In the genomic region with DNA sequence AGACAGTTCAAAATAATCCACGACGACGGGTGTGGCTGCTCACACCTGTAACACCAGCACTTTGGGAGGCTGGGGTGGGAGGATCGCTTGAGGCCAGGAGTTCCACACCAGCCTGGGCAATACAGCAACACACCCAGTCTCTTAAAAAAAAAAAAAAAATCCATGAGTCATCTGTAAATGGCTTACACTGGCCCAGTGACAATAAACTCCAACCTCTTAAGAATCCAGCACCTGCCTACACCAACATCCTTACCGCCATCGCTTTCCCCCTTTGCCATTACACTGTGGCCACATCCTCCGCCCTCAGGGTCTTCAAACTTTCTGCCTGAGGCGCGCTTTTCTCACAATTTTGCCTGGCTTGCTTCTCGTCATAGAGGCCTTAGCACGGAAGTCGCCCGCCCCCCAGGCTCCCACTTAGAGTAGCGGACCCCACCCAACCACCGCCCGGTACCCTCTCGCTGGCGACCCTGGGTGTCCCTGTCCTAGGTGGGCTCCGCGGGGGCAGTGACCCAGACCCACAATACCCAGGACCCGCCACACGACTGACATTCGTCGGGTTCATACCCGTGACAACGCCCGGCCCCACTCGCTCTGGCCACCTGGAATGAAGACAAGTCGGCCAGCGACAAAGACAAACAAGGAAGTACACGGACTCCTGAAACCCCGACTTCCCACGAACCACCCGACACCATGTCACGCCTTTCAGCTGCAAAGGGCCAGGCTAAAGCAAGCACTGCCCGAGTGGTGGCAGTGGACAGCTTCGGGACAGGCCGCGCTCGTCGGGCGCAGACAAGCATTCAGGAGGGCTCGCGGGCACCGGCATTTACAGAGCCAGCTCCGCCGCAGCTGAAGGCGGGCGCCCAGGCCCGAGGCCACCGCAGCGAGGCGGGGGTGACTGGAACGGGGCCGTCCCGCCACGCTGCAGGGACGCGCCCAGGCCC, we compare ENCODE assay signal across 8 cellular contexts. TPM values are rescaled to one million over a fixed set of nuclear protein-coding genes. Genes with fewer than 3 reads are reported as not detected.
A peak's percentile ranks its signal among the peaks of the same experiment; 100 is the strongest.
DNase-seq lines count a peak whose midpoint lies in the region; ATAC-seq and TF ChIP-seq lines count a peak whose summit lies in the region.

No MANE protein-coding gene starts in this region.

- H3K9me3 ChIP-seq in Caco-2: no peaks in the 10 kb centered on the region

- no peak for TF ChIP-seq CTCF in Caco-2 (IDR thresholded peaks at IDR 0.05; ENCODE audit: insufficient read depth in 1 of 2, low read depth in 1 of 2, low read length in 1 of 2, severe bottlenecking in 1 of 2, unreplicated experiment in 1 of 2)

- H3K4me3 ChIP-seq in Caco-2 (ENCODE audit: low read depth, low read length): peak overlapping the region; percentile 99

- peaks cover 70% of the 10 kb centered on the region for H3K36me3 Mint-ChIP-seq in Caco-2 (ENCODE audit: insufficient read depth, unreplicated experiment)
- H3K36me3 Mint-ChIP-seq in central memory CD8-positive, alpha-beta T cell (ENCODE audit: insufficient read depth): peaks cover 39% of the 10 kb centered on the region

- ATAC-seq in GM19035 (IDR thresholded peaks at IDR 0.05; ENCODE audit: unreplicated experiment) (peak; percentile 28), HG03139 (IDR thresholded peaks at IDR 0.05; ENCODE audit: unreplicated experiment) (peak; percentile 19), left lobe of liver (peak; percentile 49)
- ATAC-seq in central memory CD8-positive, alpha-beta T cell (replicated peaks; ENCODE audit: extremely low read depth, poor library complexity, severe bottlenecking): peak; percentile 35
- ATAC-seq in stimulated activated naive CD8-positive, alpha-beta T cell treated with anti-CD3 and anti-CD28 coated beads, Interleukin-15, Interleukin-2, amounts not matched to agents 100 U/mL and 50 U/mL, for 24 hours: peak; percentile 39

- CTCF ChIA-PET in Caco-2 (lab: Charles Lee): no interaction called here

- no peaks in the 10 kb centered on the region for H3K27me3 Mint-ChIP-seq in Caco-2 (ENCODE audit: insufficient read depth, unreplicated experiment)
- no peaks in the 10 kb centered on the region for H3K27me3 Mint-ChIP-seq in central memory CD8-positive, alpha-beta T cell

- intact Hi-C loops in Caco-2 (cut with micrococcal nuclease; ENCODE audit: unreplicated experiment): no loop called here

- H3K27me3 ChIP-seq in Caco-2 (replicated peaks; ENCODE audit: control insufficient read depth, insufficient read depth, low read length): no peaks in the 10 kb centered on the region

- peaks cover 3% of the 10 kb centered on the region; the same call in 1 of the 2 replicates for H3K36me3 ChIP-seq in Caco-2 (ENCODE audit: control insufficient read depth, insufficient read depth, low read length)

- peak overlapping the region; percentile 100 for H3K27ac Mint-ChIP-seq in Caco-2 (ENCODE audit: unreplicated experiment)
- H3K27ac Mint-ChIP-seq in central memory CD8-positive, alpha-beta T cell (ENCODE audit: low read depth): peak overlapping the region; percentile 99

- no peaks in the 10 kb centered on the region for H3K4me1 Mint-ChIP-seq in Caco-2 (ENCODE audit: low read depth, unreplicated experiment)
- H3K4me1 Mint-ChIP-seq in central memory CD8-positive, alpha-beta T cell: peaks cover 29% of the 10 kb centered on the region

- no peaks in the 10 kb centered on the region for H3K9me3 Mint-ChIP-seq in Caco-2 (ENCODE audit: unreplicated experiment)
- no peaks in the 10 kb centered on the region for H3K9me3 Mint-ChIP-seq in central memory CD8-positive, alpha-beta T cell

- BruUV-seq in Caco-2 (replicated peaks; lab: Mats Ljungman, UMichigan): TSS peak; percentile 50

- POLR2A ChIA-PET in Caco-2 (lab: Charles Lee): no interaction called here

- peak; percentile 46 to 53 for DNase-seq in Caco-2
- peak; percentile 38 for DNase-seq in RPMI8226
- DNase-seq in central memory CD8-positive, alpha-beta T cell (ENCODE audit: low spot score in 2 of 2): peak in 1 of 2 donors; percentile 12
- DNase-seq in left lobe of liver (ENCODE audit: low spot score): peak; percentile 56
- peak; percentile 42 for DNase-seq in stimulated activated naive CD8-positive, alpha-beta T cell treated with anti-CD3 and anti-CD28 coated beads, Interleukin-15, Interleukin-2, amounts not matched to agents 100 U/mL and 50 U/mL, for 24 hours
- DNase-seq in inferior parietal cortex (ENCODE audit: extremely low spot score): no peak

- peaks cover 11% of the 10 kb centered on the region; the same call in 1 of the 2 replicates for H3K4me1 ChIP-seq in Caco-2

- peak overlapping the region; percentile 76 for H3K4me3 Mint-ChIP-seq in Caco-2 (ENCODE audit: unreplicated experiment)
- peak overlapping the region; percentile 97 for H3K4me3 Mint-ChIP-seq in central memory CD8-positive, alpha-beta T cell

RNA-seq across cellular contexts. Expression of gene GOLGA3, which starts 0.6 kb away (rescaled TPM):
- total RNA-seq in Caco-2 (2022) (62.2 and 67.0 TPM in 2 replicates), left lobe of liver (22.9 TPM)

RNA-seq across cellular contexts. Expression of gene CHFR, which starts 59.4 kb away (rescaled TPM):
- 28.0 and 32.3 TPM in 2 replicates for total RNA-seq in Caco-2 (2022)
- total RNA-seq in left lobe of liver: 14.2 TPM
